ENCODE assay signal across 8 cellular contexts in the genomic region with DNA sequence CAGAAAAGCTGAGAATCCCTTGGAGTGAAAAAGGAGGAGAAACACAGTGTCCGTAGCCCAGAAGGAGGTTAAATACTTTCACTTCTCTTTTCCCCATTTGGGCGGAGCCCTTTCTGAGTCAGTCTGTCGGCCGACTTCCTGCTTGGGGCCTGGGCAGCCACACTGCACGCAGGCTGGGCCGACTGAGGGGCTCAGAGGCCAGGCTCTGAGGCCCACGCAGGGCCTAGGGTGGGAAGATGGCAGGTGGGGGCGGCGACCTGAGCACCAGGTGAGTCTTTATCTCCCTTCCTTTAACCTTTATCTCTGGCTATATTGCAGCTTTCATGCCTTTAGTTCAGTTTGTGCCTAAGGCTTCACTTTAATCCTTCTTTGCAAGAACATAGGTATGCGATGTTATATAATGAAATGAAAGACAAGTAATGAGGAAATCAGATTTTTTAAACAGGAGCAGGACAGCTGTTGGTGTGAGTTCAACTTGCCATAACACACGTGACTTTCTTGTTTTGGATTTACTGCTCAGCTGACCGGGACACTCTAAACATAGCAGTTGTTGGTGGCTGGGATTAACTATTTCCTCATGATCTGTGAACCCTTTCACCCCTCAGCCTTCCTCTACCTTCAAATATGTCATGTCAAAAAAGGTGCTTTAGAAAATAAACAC.
A peak's percentile ranks its signal among the peaks of the same experiment; 100 is the strongest.
DNase-seq lines count a peak whose midpoint lies in the region; ATAC-seq lines count a peak whose summit lies in the region.

Gene SP100 (plus strand): TSS at position 141 of the 661 bp plus-strand sequence. CDS start 96 bp downstream, at position 237.

- peak; percentile 83 for ATAC-seq in GM19455 (IDR thresholded peaks at IDR 0.05; ENCODE audit: unreplicated experiment)

- DNase-seq in CD1c-positive myeloid dendritic cell (ENCODE audit: extremely low spot score), result peak; percentile 91
- DNase-seq in HK-2 (ENCODE audit: unreplicated experiment), result peak; percentile 75
- DNase-seq in T-helper 9 cell, result peak; percentile 60
- DNase-seq in astrocyte of the hippocampus (ENCODE audit: low read depth, low spot score), result peak; percentile 81
- DNase-seq in kidney glomerular epithelial cell (lab: John Stamatoyannopoulos, UW), result peak; percentile 74
- peak; percentile 69 for DNase-seq in stimulated activated CD4-positive, alpha-beta T cell treated with anti-CD3 and anti-CD28 coated beads, Interleukin-4, amount 100 ng/mL, for 1 hour
- no peak for DNase-seq in NCI-H2171 treated with DMSO at 0.1 percent for 48 hours (lab: John Stamatoyannopoulos, UW)
